In genomic region chr19:13095393-13095784, GRCh38 we compare ENCODE assay signal across 10 cellular contexts. TPM values are rescaled to one million over a fixed set of nuclear protein-coding genes. Genes with fewer than 3 reads are reported as not detected.
DNase-seq lines count a peak whose midpoint lies in the region; ATAC-seq and TF ChIP-seq lines count a peak whose summit lies in the region.
"Had no signal": no experiment of that assay in that cellular context is flagged by ENCODE, and none has a peak within 500 bp of the region (broad histone marks: within the 10 kb centered on the region; RNA-seq: fewer than 3 reads in every experiment).

No MANE protein-coding gene starts in this region.

- POLR2A ChIA-PET in OCI-LY7 (lab: Charles Lee): interaction anchor here (0.6 to 1.5 kb wide), 4 partner anchors 9 to 119 kb away, joined by 3 to 8 read pairs (median 3); no protein-coding TSS in a partner anchor

- H3K36me3 ChIP-seq in OCI-LY7 (ENCODE audit: insufficient read depth, low read length) (peaks cover 16% of the 10 kb centered on the region), hepatocyte (replicated peaks; ENCODE audit: insufficient read depth, low read depth) (no peaks in the 10 kb centered on the region)

- TF ChIP-seq CTCF in OCI-LY7 (conservative IDR thresholded peaks at IDR 0.05; ENCODE audit: low read length) (no peak), hepatocyte (IDR thresholded peaks at IDR 0.05; ENCODE audit: poor library complexity) (no peak)

- peaks cover 67% of the 10 kb centered on the region for H3K27me3 ChIP-seq in hepatocyte

- CTCF ChIA-PET in OCI-LY7 (lab: Charles Lee; ENCODE audit: unreplicated experiment): interaction anchor here (1.4 kb wide), 1 partner anchor 129 kb away, joined by 13 read pairs; no protein-coding TSS in a partner anchor

- H3K79me2 ChIP-seq in OCI-LY7 (ENCODE audit: insufficient read depth, low read depth, low read length) (no peaks in the 10 kb centered on the region), hepatocyte (no peaks in the 10 kb centered on the region)

- DNase-seq in NCI-H82 (lab: John Stamatoyannopoulos, UW): peak; percentile 45
- DNase-seq in NCI-H82 treated with DMSO at 0.1 percent for 48 hours (lab: John Stamatoyannopoulos, UW; ENCODE audit: unreplicated experiment): no peak
- DNase-seq in OCI-LY7 (ENCODE audit: low spot score): peak; percentile 62
- DNase-seq in hepatocyte (ENCODE audit: low spot score): no peak
- DNase-seq in substantia nigra (lab: John Stamatoyannopoulos, UW): no peak
- no peak for DNase-seq in NOMO-1 treated with dmso at 0.1 percent for 144 hours (lab: John Stamatoyannopoulos, UW; ENCODE audit: unreplicated experiment)
- DNase-seq in stimulated activated CD4-positive, alpha-beta T cell treated with anti-CD3 and anti-CD28 coated beads, Interleukin-2, amount 100 ng/mL, for 48 hours: no peak
- DNase-seq: activated CD4-positive, alpha-beta memory T cell treated with anti-CD3 and anti-CD28 coated beads for 36 hours; foreskin fibroblast had no signal

- H3K4me2 ChIP-seq in OCI-LY7 (ENCODE audit: low read length) (peak overlapping the region; percentile 80), hepatocyte (peak overlapping the region; percentile 49)

- 38% methylated on average over 14 of the region's 25 CpGs for whole genome bisulfite sequencing in hepatocyte (ENCODE audit: low lambda C conversion rate, missing lambda C conversion rate)

- H4K20me1 ChIP-seq in OCI-LY7 (ENCODE audit: insufficient read depth, low read length) (no peaks in the 10 kb centered on the region), hepatocyte (ENCODE audit: insufficient read depth, poor library complexity, severe bottlenecking) (peaks cover 9% of the 10 kb centered on the region)

- H3K9me3 ChIP-seq in OCI-LY7 (ENCODE audit: low read length) (no peaks in the 10 kb centered on the region), hepatocyte (ENCODE audit: low read depth) (no peaks in the 10 kb centered on the region)

- no peaks in the 10 kb centered on the region for H3K9me2 ChIP-seq in OCI-LY7 (ENCODE audit: insufficient read depth, low read length)
- no peaks in the 10 kb centered on the region for H3K9me2 ChIP-seq in hepatocyte (replicated peaks; ENCODE audit: insufficient read depth)

- H2AFZ ChIP-seq in OCI-LY7 (ENCODE audit: low read length): peak overlapping the region; percentile 20; the same call in 1 of the 2 replicates
- H2AFZ ChIP-seq in hepatocyte: no peak overlapping the region

- BruUV-seq in OCI-LY7 (replicated peaks; lab: Mats Ljungman, UMichigan): no TSS peak

- peak overlapping the region; percentile 5 for H3K27ac ChIP-seq in OCI-LY7 (ENCODE audit: low read depth, low read length, poor library complexity, severe bottlenecking)
- H3K27ac ChIP-seq in hepatocyte: no peak overlapping the region
- H3K27ac ChIP-seq in substantia nigra (ENCODE audit: low read depth, low read length, poor library complexity, severe bottlenecking): peak overlapping the region; percentile 97

- peak overlapping the region; percentile 48 for H3K4me3 ChIP-seq in OCI-LY7 (ENCODE audit: low read depth, low read length, poor library complexity, severe bottlenecking)
- no peak overlapping the region for H3K4me3 ChIP-seq in hepatocyte

- no peak for ATAC-seq in GM18861 (IDR thresholded peaks at IDR 0.05; ENCODE audit: unreplicated experiment)

- intact Hi-C loops in OCI-LY7 (cut with micrococcal nuclease; ENCODE audit: unreplicated experiment): loop anchor here (2.0 kb wide), 1 partner anchor 35 kb away; no protein-coding TSS in a partner anchor

- peaks cover 60% of the 10 kb centered on the region for H3K4me1 ChIP-seq in OCI-LY7 (ENCODE audit: insufficient read depth, low read length, poor library complexity, severe bottlenecking)
- peaks cover 58% of the 10 kb centered on the region for H3K4me1 ChIP-seq in hepatocyte (ENCODE audit: insufficient read depth)

RNA-seq across cellular contexts. Expression of gene LYL1, which starts 7.3 kb away (rescaled TPM):
- total RNA-seq in OCI-LY7 (2014; rRNA removed; shearing (Covaris generic)): 66.8 and 75.5 TPM in 2 replicates
- total RNA-seq in OCI-LY7 (2022): 70.4 and 72.5 TPM in 2 replicates
- 0.36 and 0.47 TPM in 2 replicates for total RNA-seq in hepatocyte
- polyA plus RNA-seq in hepatocyte: 1.0 and 1.4 TPM in 2 replicates

RNA-seq across cellular contexts. Expression of gene TRMT1, which starts 21.2 kb away (rescaled TPM):
- total RNA-seq in OCI-LY7 (2014; rRNA removed; shearing (Covaris generic)): 39.2 and 56.8 TPM in 2 replicates
- total RNA-seq in OCI-LY7 (2022) (38.2 and 50.4 TPM in 2 replicates), hepatocyte (21.0 and 31.2 TPM in 2 replicates)
- 33.4 and 45.1 TPM in 2 replicates for polyA plus RNA-seq in hepatocyte

RNA-seq across cellular contexts. Expression of gene NACC1, which starts 22.7 kb away (rescaled TPM):
- total RNA-seq in OCI-LY7 (2014; rRNA removed; shearing (Covaris generic)): 46.5 and 56.3 TPM in 2 replicates
- 40.4 and 52.9 TPM in 2 replicates for total RNA-seq in OCI-LY7 (2022)
- total RNA-seq in hepatocyte: 32.6 and 35.0 TPM in 2 replicates
- polyA plus RNA-seq in hepatocyte: 9.7 and 11.1 TPM in 2 replicates

RNA-seq across cellular contexts. Expression of gene STX10, which starts 54.8 kb away (rescaled TPM):
- 67.8 and 91.7 TPM in 2 replicates for total RNA-seq in OCI-LY7 (2014; rRNA removed; shearing (Covaris generic))
- total RNA-seq in OCI-LY7 (2022) (41.6 and 45.4 TPM in 2 replicates), hepatocyte (63.4 and 66.5 TPM in 2 replicates)
- polyA plus RNA-seq in hepatocyte: 82.2 and 106 TPM in 2 replicates

RNA-seq across cellular contexts. Expression of gene IER2, which starts 54.8 kb away (rescaled TPM):
- total RNA-seq in OCI-LY7 (2014; rRNA removed; shearing (Covaris generic)): 61.6 and 64.3 TPM in 2 replicates
- total RNA-seq in OCI-LY7 (2022): 79.5 and 89.0 TPM in 2 replicates
- total RNA-seq in hepatocyte: 64.2 and 101 TPM in 2 replicates
- polyA plus RNA-seq in hepatocyte: 325 and 369 TPM in 2 replicates

Comparison
In these comparisons a context has a peak if more than half of its experiments do, and no peak if none do; other contexts are left out.
1. DNase-seq: peak in NCI-H82 (single experiment) and OCI-LY7 (single experiment); none in NCI-H82 treated with DMSO at 0.1 percent for 48 hours (single experiment), hepatocyte (single experiment), substantia nigra (0 of 49), NOMO-1 treated with dmso at 0.1 percent for 144 hours (single experiment) and stimulated activated CD4-positive, alpha-beta T cell treated with anti-CD3 and anti-CD28 coated beads, Interleukin-2, amount 100 ng/mL, for 48 hours (0 of 2).
2. RNA of gene LYL1, which starts 7.3 kb away (total RNA-seq): 66.8 to 75.5 TPM in OCI-LY7; 0.36 to 0.47 TPM in hepatocyte; every median in the first group is over 10 times any median in the second.